Comparison of ENCODE assay signal across 10 cellular contexts in genomic region chr6:11217360-11218076, GRCh38. TPM values are rescaled to one million over a fixed set of nuclear protein-coding genes. Genes with fewer than 3 reads are reported as not detected.
DNase-seq lines count a peak whose midpoint lies in the region; ATAC-seq and TF ChIP-seq lines count a peak whose summit lies in the region.
"Had no signal": no experiment of that assay in that cellular context is flagged by ENCODE, and none has a peak within 500 bp of the region (broad histone marks: within the 10 kb centered on the region; RNA-seq: fewer than 3 reads in every experiment).

No MANE protein-coding gene starts in this region.

- H3K9me3 ChIP-seq in DND-41 (ENCODE audit: insufficient read depth, low read length, severe bottlenecking), result no peaks in the 10 kb centered on the region
- no peaks in the 10 kb centered on the region for H3K9me3 ChIP-seq in colonic mucosa
- H3K9me3 ChIP-seq in neutrophil, result no peaks in the 10 kb centered on the region

- H3K27ac ChIP-seq in DND-41 (ENCODE audit: low read length) (no peak overlapping the region), colonic mucosa (peak overlapping the region; percentile 82), neutrophil (peak overlapping the region; percentile 16)

- no peak overlapping the region for H3K4me2 ChIP-seq in DND-41 (ENCODE audit: insufficient read depth, low read length)

- no peaks in the 10 kb centered on the region for H3K79me2 ChIP-seq in DND-41 (ENCODE audit: insufficient read depth, low read length)

- no peak overlapping the region for H3K9ac ChIP-seq in DND-41 (ENCODE audit: low read depth, low read length)
- H3K9ac ChIP-seq in colonic mucosa (ENCODE audit: low read depth in 2 of 2, low read length in 2 of 2), result peak overlapping the region in 1 of 2 donors; percentile 79

- intact Hi-C loops in colonic mucosa (cut with DNase I), result no loop called here

- no peak overlapping the region for H3K4me3 ChIP-seq in DND-41 (ENCODE audit: low read depth in 1 of 2, low read length in 2 of 2)
- H3K4me3 ChIP-seq in colonic mucosa, result no peak overlapping the region
- H3K4me3 ChIP-seq in neutrophil (ENCODE audit: low read depth in 1 of 2, low read length in 1 of 2), result no peak overlapping the region

- peak; percentile 58; the same call in 2 of the 3 replicates for ATAC-seq in DND-41 (ENCODE audit: insufficient read depth, low read depth)
- ATAC-seq in HG02759 (IDR thresholded peaks at IDR 0.05; ENCODE audit: unreplicated experiment), result peak; percentile 60
- no peak for ATAC-seq in HG03571 (IDR thresholded peaks at IDR 0.05; ENCODE audit: unreplicated experiment)
- no peak for ATAC-seq in GM18505 (IDR thresholded peaks at IDR 0.05; ENCODE audit: unreplicated experiment)

- no peak for TF ChIP-seq POLR2A in GM18505 (IDR thresholded peaks at IDR 0.05; ENCODE audit: borderline replicate concordance, extremely low read depth, insufficient read depth, insufficient read length)

- DNase-seq in DND-41 (no peak), colonic mucosa (peak; percentile 77), NCI-H1417 (lab: John Stamatoyannopoulos, UW) (no peak)
- no peak for DNase-seq in activated CD4-positive, alpha-beta T cell treated with anti-CD3 and anti-CD28 coated beads, Interleukin-2, amount 50 U/mL, for 4 hours
- DNase-seq: foreskin melanocyte, NCI-H1694 treated with DMSO at 0.1 percent for 48 hours had no signal

- no peaks in the 10 kb centered on the region for H3K27me3 ChIP-seq in DND-41 (ENCODE audit: insufficient read depth, low read length, poor library complexity)
- H3K27me3 ChIP-seq in colonic mucosa, result no peaks in the 10 kb centered on the region
- H3K27me3 ChIP-seq in neutrophil, result no peaks in the 10 kb centered on the region

- no peak overlapping the region for H2AFZ ChIP-seq in DND-41 (ENCODE audit: low read depth, low read length)

- no peaks in the 10 kb centered on the region for H3K36me3 ChIP-seq in DND-41 (ENCODE audit: insufficient read depth, low read length)
- peaks cover 5% of the 10 kb centered on the region for H3K36me3 ChIP-seq in colonic mucosa
- peaks cover 40% of the 10 kb centered on the region for H3K36me3 ChIP-seq in neutrophil

- peaks cover 5% of the 10 kb centered on the region; the same call in 1 of the 2 replicates for H3K4me1 ChIP-seq in DND-41 (ENCODE audit: insufficient read depth, low read length)
- peaks cover 41% of the 10 kb centered on the region for H3K4me1 ChIP-seq in colonic mucosa
- H3K4me1 ChIP-seq in neutrophil (ENCODE audit: control insufficient read depth in 1 of 2, insufficient read depth in 1 of 2, low read depth in 1 of 2, low read length in 1 of 2), result peaks cover 0 to 8% of the 10 kb centered on the region in 2 experiments

- no peak for TF ChIP-seq CTCF in DND-41 (IDR thresholded peaks at IDR 0.05; ENCODE audit: borderline replicate concordance, extremely low read depth, low read length, poor library complexity, severe bottlenecking)
- TF ChIP-seq CTCF in colonic mucosa (IDR thresholded peaks at IDR 0.05), result no peak
- no peak for TF ChIP-seq CTCF in neutrophil (IDR thresholded peaks at IDR 0.05)

- no peaks in the 10 kb centered on the region for H4K20me1 ChIP-seq in DND-41 (ENCODE audit: insufficient read depth, low read length)

RNA-seq across cellular contexts. Expression of gene NEDD9, which starts 14.9 kb away (rescaled TPM):
- 10 to 100 TPM; 43.4 to 73.1 TPM for total RNA-seq in colonic mucosa

Comparison
In these comparisons a context has a peak if more than half of its experiments do, and no peak if none do; other contexts are left out.
1. ATAC-seq: peak in DND-41 (single experiment) and HG02759 (single experiment); none in HG03571 (single experiment) and GM18505 (single experiment).